25 cellular contexts compared by ENCODE assay signal in the genomic region with DNA sequence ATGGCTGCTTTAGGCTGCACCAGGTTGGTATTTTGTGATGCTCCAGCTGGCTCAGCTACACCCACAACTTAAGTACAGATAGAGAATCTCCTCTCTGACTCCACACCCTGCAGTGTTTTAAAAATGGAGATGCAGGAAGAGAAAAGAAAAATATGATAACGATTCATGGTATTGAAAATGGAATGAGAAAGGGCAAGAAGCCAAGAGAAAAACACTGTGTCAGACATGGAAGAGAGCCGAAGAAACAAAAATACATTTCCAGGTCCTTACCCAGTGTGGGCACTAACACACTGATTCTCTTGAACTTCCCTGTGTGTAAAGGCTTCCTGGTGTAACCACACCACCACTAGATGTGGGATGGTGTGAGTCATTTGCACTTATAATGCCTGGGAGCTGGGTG.
DNase-seq lines count a peak whose midpoint lies in the region; FAIRE-seq and TF ChIP-seq lines count a peak whose summit lies in the region.
"Had no signal": no experiment of that assay in that cellular context is flagged by ENCODE, and none has a peak within 500 bp of the region (broad histone marks: within the 10 kb centered on the region; RNA-seq: fewer than 3 reads in every experiment).

No MANE protein-coding gene starts in this region.

- TF ChIP-seq POLR2A in NB4 (IDR thresholded peaks at IDR 0.05; ENCODE audit: extremely low read depth, insufficient read length), result no peak
- no peak for TF ChIP-seq POLR2A in endothelial cell of umbilical vein (IDR thresholded peaks at IDR 0.05; ENCODE audit: low read depth, low read length)

- peaks cover 22% of the 10 kb centered on the region for H3K4me1 Mint-ChIP-seq in osteocyte (ENCODE audit: unreplicated experiment)
- H3K4me1 Mint-ChIP-seq: B cell; stimulated activated memory B cell treated with anti-CD40 and anti-IgM and Interleukin-4, amounts not matched to agents 10 μg/mL and 1 μg/mL and 100 μg/mL, for 72 hours had no signal

- H3K9me3 Mint-ChIP-seq in osteocyte (ENCODE audit: unreplicated experiment), result no peaks in the 10 kb centered on the region

- no peak overlapping the region for H3K4me3 ChIP-seq in NB4 (ENCODE audit: low read depth, low read length)
- H3K4me3 ChIP-seq in endothelial cell of umbilical vein (replicated peaks in 1 of 3; ENCODE audit: insufficient read depth in 1 of 3, low read depth in 1 of 3, low read length in 3 of 3), result no peak overlapping the region
- no peak overlapping the region for H3K4me3 ChIP-seq in right atrium auricular region
- H3K4me3 ChIP-seq: body of pancreas, testis had no signal

- no peak overlapping the region for H2AFZ ChIP-seq in endothelial cell of umbilical vein (ENCODE audit: low read depth, low read length)

- no peaks in the 10 kb centered on the region for H3K9me1 ChIP-seq in endothelial cell of umbilical vein (replicated peaks; ENCODE audit: control insufficient read depth, extremely low read depth, insufficient read depth, low read length)

- no peaks in the 10 kb centered on the region for H3K27me3 Mint-ChIP-seq in osteocyte (ENCODE audit: unreplicated experiment)
- H3K27me3 Mint-ChIP-seq: B cell; dendritic cell treated with granulocyte-macrophage colony-stimulating factor and Interleukin-4, amounts not matched to agents 40 ng/mL and 50 ng/mL, for 4 days; stimulated activated memory B cell treated with anti-CD40 and anti-IgM and Interleukin-4, amounts not matched to agents 10 μg/mL and 1 μg/mL and 100 μg/mL, for 72 hours had no signal

- no peaks in the 10 kb centered on the region for H4K20me1 ChIP-seq in endothelial cell of umbilical vein (replicated peaks; ENCODE audit: control insufficient read depth, extremely low read depth, insufficient read depth, low read length)

- H3K27me3 ChIP-seq in endothelial cell of umbilical vein (ENCODE audit: control insufficient read depth in 2 of 2, insufficient read depth in 2 of 2, low read length in 2 of 2) (no peaks in the 10 kb centered on the region), right atrium auricular region (no peaks in the 10 kb centered on the region)
- H3K27me3 ChIP-seq: body of pancreas, testis had no signal

- no peaks in the 10 kb centered on the region for H3K4me1 ChIP-seq in endothelial cell of umbilical vein (ENCODE audit: control insufficient read depth, extremely low read depth, insufficient read depth, low read length)
- H3K4me1 ChIP-seq in right atrium auricular region, result no peaks in the 10 kb centered on the region
- H3K4me1 ChIP-seq: testis had no signal

- no peaks in the 10 kb centered on the region for H3K9me3 ChIP-seq in endothelial cell of umbilical vein (replicated peaks; ENCODE audit: control insufficient read depth, insufficient read depth, low read length)
- H3K9me3 ChIP-seq in right atrium auricular region, result no peaks in the 10 kb centered on the region
- H3K9me3 ChIP-seq: body of pancreas, testis had no signal

- CTCF ChIA-PET in endothelial cell of umbilical vein (lab: Charles Lee), result no interaction called here

- no peak for FAIRE-seq in endothelial cell of umbilical vein (lab: Jason Lieb, UNC)
- FAIRE-seq: kidney had no signal

- intact Hi-C loops in endothelial cell of umbilical vein (cut with micrococcal nuclease), result no loop called here

- H3K36me3 ChIP-seq in endothelial cell of umbilical vein (ENCODE audit: control insufficient read depth in 2 of 2, extremely low read depth in 1 of 2, insufficient read depth in 2 of 2, low read length in 2 of 2) (no peaks in the 10 kb centered on the region), right atrium auricular region (no peaks in the 10 kb centered on the region)

- no peak overlapping the region for H3K4me3 Mint-ChIP-seq in osteocyte (ENCODE audit: unreplicated experiment)
- H3K4me3 Mint-ChIP-seq: activated CD8-positive, alpha-beta T cell treated with anti-CD3 and anti-CD28 coated beads, Interleukin-2, amount 10 ng/mL, durations not matched to agents 7 days and 5 days; activated T-cell treated with anti-CD3 and anti-CD28 coated beads, Interleukin-2, amount 50 U/mL, for 72 hours; B cell; dendritic cell treated with granulocyte-macrophage colony-stimulating factor and Interleukin-4, amounts not matched to agents 40 ng/mL and 50 ng/mL, for 4 days; naive thymus-derived CD4-positive, alpha-beta T cell; stimulated activated memory B cell treated with anti-CD40 and anti-IgM and Interleukin-4, amounts not matched to agents 10 μg/mL and 1 μg/mL and 100 μg/mL, for 72 hours had no signal

- dilution Hi-C loops in endothelial cell of umbilical vein (cut with MboI; ENCODE audit: extremely low pct_ligation_motif_present, low sequenced_read_pairs), result no loop called here

- H3K27ac ChIP-seq in endothelial cell of umbilical vein (ENCODE audit: insufficient read depth, low read depth, low read length) (no peak overlapping the region), right atrium auricular region (no peak overlapping the region)
- H3K27ac ChIP-seq: body of pancreas, RWPE1, testis had no signal

- TF ChIP-seq CTCF in NB4 (IDR thresholded peaks at IDR 0.05; ENCODE audit: low read depth, low read length) (no peak), endothelial cell of umbilical vein (IDR thresholded peaks at IDR 0.05; ENCODE audit: extremely low read depth in 1 of 2, insufficient read depth in 1 of 2, low read depth in 1 of 2, low read length in 2 of 2) (no peak), osteocyte (IDR thresholded peaks at IDR 0.05) (no peak), right atrium auricular region (IDR thresholded peaks at IDR 0.05) (no peak)

- no peak overlapping the region for H3K4me2 ChIP-seq in endothelial cell of umbilical vein (ENCODE audit: insufficient read depth, low read length)

- H3K9ac ChIP-seq in endothelial cell of umbilical vein (replicated peaks; ENCODE audit: extremely low read depth, insufficient read depth, low read length), result no peak overlapping the region

- POLR2A ChIA-PET in endothelial cell of umbilical vein (lab: Charles Lee), result no interaction called here

- peak overlapping the region; percentile 55 for H3K27ac Mint-ChIP-seq in osteocyte (ENCODE audit: unreplicated experiment)
- H3K27ac Mint-ChIP-seq: activated CD8-positive, alpha-beta T cell treated with anti-CD3 and anti-CD28 coated beads, Interleukin-2, amount 10 ng/mL, durations not matched to agents 7 days and 5 days; activated naive CD4-positive, alpha-beta T cell treated with anti-CD3 and anti-CD28 coated beads, Interleukin-2, amount 50 U/mL, for 72 hours; activated T-cell treated with anti-CD3 and anti-CD28 coated beads, Interleukin-2, amount 50 U/mL, for 72 hours; B cell; dendritic cell treated with granulocyte-macrophage colony-stimulating factor and Interleukin-4, amounts not matched to agents 40 ng/mL and 50 ng/mL, for 4 days; naive thymus-derived CD4-positive, alpha-beta T cell; stimulated activated memory B cell treated with anti-CD40 and anti-IgM and Interleukin-4, amounts not matched to agents 10 μg/mL and 1 μg/mL and 100 μg/mL, for 72 hours had no signal

- H3K36me3 Mint-ChIP-seq in osteocyte (ENCODE audit: unreplicated experiment), result no peaks in the 10 kb centered on the region
- H3K36me3 Mint-ChIP-seq: activated naive CD4-positive, alpha-beta T cell treated with anti-CD3 and anti-CD28 coated beads, Interleukin-2, amount 50 U/mL, for 72 hours; stimulated activated memory B cell treated with anti-CD40 and anti-IgM and Interleukin-4, amounts not matched to agents 10 μg/mL and 1 μg/mL and 100 μg/mL, for 72 hours had no signal

- peak; percentile 60 for DNase-seq in EL
- DNase-seq in NB4 (ENCODE audit: low read depth), result peak; percentile 8
- DNase-seq in endothelial cell of umbilical vein (ENCODE audit: low read depth, low spot score), result peak; percentile 6
- no peak for DNase-seq in osteocyte (ENCODE audit: extremely low spot score, unreplicated experiment)
- DNase-seq in cerebellum (ENCODE audit: low spot score), result no peak
- no peak for DNase-seq in right atrium auricular region (ENCODE audit: low spot score)
- no peak for DNase-seq in DMS 273 treated with DMSO at 0.1 percent for 48 hours (lab: John Stamatoyannopoulos, UW)
- DNase-seq: activated CD8-positive, alpha-beta T cell treated with anti-CD3 and anti-CD28 coated beads, Interleukin-2, amount 10 ng/mL, durations not matched to agents 7 days and 5 days; activated T-cell treated with anti-CD3 and anti-CD28 coated beads, Interleukin-2, amount 50 U/mL, for 72 hours; body of pancreas; COR-L47; foreskin melanocyte; kidney; mesendoderm; naive thymus-derived CD4-positive, alpha-beta T cell; NCI-H1417; NCI-H2107; NCI-H524; T1000; testis had no signal

- BruUV-seq in endothelial cell of umbilical vein (replicated peaks; lab: Mats Ljungman, UMichigan), result no TSS peak

- no peaks in the 10 kb centered on the region for H3K79me2 ChIP-seq in endothelial cell of umbilical vein (ENCODE audit: control insufficient read depth, insufficient read depth, low read length)

TF ChIP-seq in endothelial cell of umbilical vein, 7 proteins besides CTCF, POLR2A, EP300 and RAD21:
- TF ChIP-seq EZH2 (IDR thresholded peaks at IDR 0.05; ENCODE audit: borderline replicate concordance, low read depth, low read length, severe bottlenecking), result no peak
- TF ChIP-seq JUN (IDR thresholded peaks at IDR 0.05; ENCODE audit: borderline replicate concordance, insufficient read depth, insufficient read length, low read depth), result no peak
- TF ChIP-seq POLR2AphosphoS5 (IDR thresholded peaks at IDR 0.05; ENCODE audit: insufficient read depth, low read depth, low read length), result no peak
- TF ChIP-seq, protein P1, sequence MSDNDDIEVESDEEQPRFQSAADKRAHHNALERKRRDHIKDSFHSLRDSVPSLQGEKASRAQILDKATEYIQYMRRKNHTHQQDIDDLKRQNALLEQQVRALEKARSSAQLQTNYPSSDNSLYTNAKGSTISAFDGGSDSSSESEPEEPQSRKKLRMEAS (IDR thresholded peaks at IDR 0.05; ENCODE audit: insufficient read depth, insufficient read length), result no peak
- TF ChIP-seq FOS (IDR thresholded peaks at IDR 0.05; ENCODE audit: borderline replicate concordance, insufficient read depth, low read length), result no peak
- TF ChIP-seq GATA2 (IDR thresholded peaks at IDR 0.05; ENCODE audit: insufficient read depth, insufficient read length, low read depth, low read length), result no peak
- TF ChIP-seq MYC (IDR thresholded peaks at IDR 0.05; ENCODE audit: low read depth, low read length), result no peak

Comparison
In these comparisons a context has a peak if more than half of its experiments do, and no peak if none do; other contexts are left out.
1. DNase-seq: peak in EL (single experiment), NB4 (single experiment) and endothelial cell of umbilical vein (single experiment); none in osteocyte (single experiment), cerebellum (single experiment), right atrium auricular region (single experiment) and DMS 273 treated with DMSO at 0.1 percent for 48 hours (single experiment).